Comparison of ENCODE assay signal across 27 cellular contexts in the genomic region with DNA sequence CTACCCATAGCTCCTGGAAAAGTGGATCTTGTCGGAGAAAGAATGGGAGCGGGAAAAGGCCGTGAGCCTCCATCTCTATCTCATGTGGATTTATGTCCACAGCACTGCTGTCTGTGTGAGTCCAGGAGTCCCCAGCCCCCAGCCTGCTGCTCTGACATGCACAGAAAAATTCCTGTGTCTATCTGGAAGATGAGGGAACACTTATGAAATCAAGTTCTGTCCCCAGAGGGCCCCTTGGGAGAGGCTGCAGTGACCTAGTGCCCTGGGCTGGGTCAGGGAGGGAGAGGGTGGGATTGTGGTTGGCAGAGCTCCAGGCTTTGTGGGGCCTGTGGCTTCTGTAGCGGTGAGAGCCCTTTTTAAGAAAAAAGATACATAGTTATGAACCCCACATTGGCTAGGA. TPM values are rescaled to one million over a fixed set of nuclear protein-coding genes. Genes with fewer than 3 reads are reported as not detected.
A peak's percentile ranks its signal among the peaks of the same experiment; 100 is the strongest.
DNase-seq lines count a peak whose midpoint lies in the region; ATAC-seq and TF ChIP-seq lines count a peak whose summit lies in the region.
"Had no signal": no experiment of that assay in that cellular context is flagged by ENCODE, and none has a peak within 500 bp of the region (broad histone marks: within the 10 kb centered on the region; RNA-seq: fewer than 3 reads in every experiment).

No MANE protein-coding gene starts in this region.

- TF ChIP-seq POLR2A in stomach (IDR thresholded peaks at IDR 0.05): no peak

- H3K27ac Mint-ChIP-seq in mesothelial cell of epicardium: peak overlapping the region; percentile 83
- H3K27ac Mint-ChIP-seq in immature natural killer cell: no peak overlapping the region
- H3K27ac Mint-ChIP-seq: activated T-cell treated with anti-CD3 and anti-CD28 coated beads, Interleukin-2, amount 50 U/mL, for 24 hours; type B pancreatic cell had no signal

- WGBS in stomach, 5 donors: 72 to 78% (median 77%) methylated on average over 4 of the region's 4 CpGs

- H3K27me3 Mint-ChIP-seq in mesothelial cell of epicardium (ENCODE audit: low read depth) (peaks cover 14% of the 10 kb centered on the region), immature natural killer cell (ENCODE audit: low read depth in 3 of 3) (peaks cover 0 to 7% (median 3%) of the 10 kb centered on the region in 3 donors)

- H3K27ac ChIP-seq in RWPE2 (ENCODE audit: poor library complexity, severe bottlenecking): no peak overlapping the region
- no peak overlapping the region for H3K27ac ChIP-seq in stomach

- no peak overlapping the region for H3K4me3 Mint-ChIP-seq in mesothelial cell of epicardium
- H3K4me3 Mint-ChIP-seq in immature natural killer cell: no peak overlapping the region
- H3K4me3 Mint-ChIP-seq: activated T-cell treated with anti-CD3 and anti-CD28 coated beads, Interleukin-2, amount 50 U/mL, for 24 hours; stimulated activated naive CD8-positive, alpha-beta T cell treated with anti-CD3 and anti-CD28 coated beads, Interleukin-15, amount 100 ng/mL, for 72 hours; type B pancreatic cell had no signal

- peaks cover 18% of the 10 kb centered on the region for H3K4me1 Mint-ChIP-seq in mesothelial cell of epicardium
- H3K4me1 Mint-ChIP-seq in immature natural killer cell: no peaks in the 10 kb centered on the region

- H3K27me3 ChIP-seq in RWPE2 (ENCODE audit: insufficient read depth, poor library complexity, severe bottlenecking) (no peaks in the 10 kb centered on the region), stomach (peaks cover 0 to 4% (median 0%) of the 10 kb centered on the region in 3 donors)

- H3K4me1 ChIP-seq in RWPE2 (ENCODE audit: insufficient read depth, poor library complexity, severe bottlenecking) (no peaks in the 10 kb centered on the region), stomach (no peaks in the 10 kb centered on the region)

- intact Hi-C loops in stomach (cut with DNase I; ENCODE audit: low total_unique reads): no loop called here

- ATAC-seq in RWPE2 (ENCODE audit: low read depth) (no peak), GM19035 (IDR thresholded peaks at IDR 0.05; ENCODE audit: unreplicated experiment) (no peak)
- ATAC-seq: GM12878; stimulated activated naive CD8-positive, alpha-beta T cell treated with anti-CD3 and anti-CD28 coated beads, Interleukin-15, amount 100 ng/mL, for 72 hours had no signal

- H3K9me3 ChIP-seq in RWPE2 (ENCODE audit: severe bottlenecking): no peaks in the 10 kb centered on the region
- H3K9me3 ChIP-seq in stomach: no peaks in the 10 kb centered on the region

- H3K4me3 ChIP-seq in RWPE2 (ENCODE audit: severe bottlenecking): no peak overlapping the region
- H3K4me3 ChIP-seq in stomach: no peak overlapping the region
- H3K4me3 ChIP-seq: GM12878 had no signal

- DNase-seq in activated gamma-delta T cell treated with Interleukin-2 at 50 U/mL for 16 hours: peak; percentile 2
- DNase-seq in activated gamma-delta T cell (lab: John Stamatoyannopoulos, UW): no peak
- DNase-seq in RWPE2 (ENCODE audit: low spot score): peak; percentile 9
- DNase-seq in mesothelial cell of epicardium (ENCODE audit: low spot score in 2 of 2, unreplicated experiment in 2 of 2): no peak
- peak; percentile 17 for DNase-seq in stomach
- DNase-seq in immature natural killer cell: no peak
- no peak for DNase-seq in cerebellum (ENCODE audit: low spot score)
- DNase-seq: activated CD4-positive, alpha-beta T cell treated with anti-CD3 and anti-CD28 coated beads for 48 hours; activated naive CD4-positive, alpha-beta T cell treated with Interleukin-2 at 50 U/mL for 16 hours; activated T-cell treated with anti-CD3 and anti-CD28 coated beads, Interleukin-2, amount 50 U/mL, for 24 hours; COR-L47; DND-41; Karpas-422; mesenchymal stem cell; NCI-H2171; stimulated activated CD4-positive, alpha-beta T cell treated with anti-CD3 and anti-CD28 coated beads, Interleukin-15, amount 100 ng/mL, for 24 hours; stimulated activated naive CD8-positive, alpha-beta T cell treated with anti-CD3 and anti-CD28 coated beads, Interleukin-15, amount 100 ng/mL, for 72 hours; T-helper 2 cell had no signal

- no peak for TF ChIP-seq EP300 in stomach (IDR thresholded peaks at IDR 0.05)

- H3K9me3 Mint-ChIP-seq in mesothelial cell of epicardium (peaks cover 15% of the 10 kb centered on the region), immature natural killer cell (no peaks in the 10 kb centered on the region)
- H3K9me3 Mint-ChIP-seq: activated T-cell treated with anti-CD3 and anti-CD28 coated beads, Interleukin-2, amount 50 U/mL, for 24 hours; stimulated activated naive CD8-positive, alpha-beta T cell treated with anti-CD3 and anti-CD28 coated beads, Interleukin-15, amount 100 ng/mL, for 72 hours; type B pancreatic cell had no signal

- TF ChIP-seq CTCF in RWPE2 (IDR thresholded peaks at IDR 0.05; ENCODE audit: poor library complexity, severe bottlenecking): no peak
- no peak for TF ChIP-seq CTCF in mesothelial cell of epicardium (IDR thresholded peaks at IDR 0.05; ENCODE audit: unreplicated experiment)
- no peak for TF ChIP-seq CTCF in stomach (IDR thresholded peaks at IDR 0.05)

- H3K36me3 Mint-ChIP-seq in mesothelial cell of epicardium (peaks cover 3% of the 10 kb centered on the region), immature natural killer cell (no peaks in the 10 kb centered on the region)
- H3K36me3 Mint-ChIP-seq: type B pancreatic cell had no signal

- no peaks in the 10 kb centered on the region for H3K36me3 ChIP-seq in RWPE2 (ENCODE audit: low read depth)
- H3K36me3 ChIP-seq in stomach: no peaks in the 10 kb centered on the region

RNA-seq across cellular contexts. Expression of a gene that starts 37.6 kb away (rescaled TPM):
- total RNA-seq in mesothelial cell of epicardium: 13.5 to 19.4 TPM (median 17.6 TPM) in 3 replicates
- 10 to 100 TPM in 1 of 5 donors, 1 to 10 TPM in 4; 2.0 to 28.3 (median 3.3) TPM for total RNA-seq in stomach
- 1 to 10 TPM; 1.2 to 6.6 (median 2.7) TPM for polyA plus RNA-seq in stomach
- polyA plus RNA-seq in immature natural killer cell: 1 to 10 TPM in 1 of 3 donors, under 1 TPM in 2; 0.47 to 1.2 (median 0.69) TPM
- 8.0 TPM for total RNA-seq in cerebellum

RNA-seq across cellular contexts. Expression of a gene that starts 38.6 kb away (rescaled TPM):
- not detected in 3 replicates for total RNA-seq in mesothelial cell of epicardium
- 1 to 10 TPM in 1 of 5 donors, not detected in 4; 4.0 TPM for total RNA-seq in stomach
- 1 to 10 TPM in 2 of 3 donors, not detected in 1; 1.1 to 1.4 TPM for polyA plus RNA-seq in stomach
- not detected for polyA plus RNA-seq in immature natural killer cell
- not detected for total RNA-seq in cerebellum
- total RNA-seq: activated CD8-positive, alpha-beta memory T cell treated with anti-CD3 and anti-CD28 coated beads for 36 hours; dermis microvascular lymphatic vessel endothelial cell; endothelial cell of umbilical vein; GM12878; myocyte; omental fat pad had no signal
- polyA plus RNA-seq: endothelial cell of umbilical vein, GM12878 had no signal

RNA-seq across cellular contexts. Expression of a gene that starts 56.7 kb away (rescaled TPM):
- total RNA-seq in mesothelial cell of epicardium (not detected in 3 replicates), stomach (10 to 100 TPM in 1 of 5 donors, 1 to 10 TPM in 1, under 1 TPM in 2, not detected in 1; 0.73 to 73.0 (median 3.3) TPM), cerebellum (not detected)
- polyA plus RNA-seq in stomach (under 1 TPM in 1 of 3 donors, not detected in 2; 0.43 TPM), immature natural killer cell (not detected)
- total RNA-seq: activated CD8-positive, alpha-beta memory T cell treated with anti-CD3 and anti-CD28 coated beads for 36 hours; dermis microvascular lymphatic vessel endothelial cell; endothelial cell of umbilical vein; GM12878; myocyte; omental fat pad; SK-MEL-5 had no signal
- polyA plus RNA-seq: endothelial cell of umbilical vein, GM12878 had no signal

Comparison
In these comparisons a context has a peak if more than half of its experiments do, and no peak if none do; other contexts are left out.
1. DNase-seq: peak in activated gamma-delta T cell treated with Interleukin-2 at 50 U/mL for 16 hours (single experiment), RWPE2 (single experiment) and stomach (single experiment); none in activated gamma-delta T cell (single experiment), mesothelial cell of epicardium (0 of 2), immature natural killer cell (0 of 3) and cerebellum (single experiment).